Comparison of ENCODE assay signal across 8 cellular contexts in the genomic region with DNA sequence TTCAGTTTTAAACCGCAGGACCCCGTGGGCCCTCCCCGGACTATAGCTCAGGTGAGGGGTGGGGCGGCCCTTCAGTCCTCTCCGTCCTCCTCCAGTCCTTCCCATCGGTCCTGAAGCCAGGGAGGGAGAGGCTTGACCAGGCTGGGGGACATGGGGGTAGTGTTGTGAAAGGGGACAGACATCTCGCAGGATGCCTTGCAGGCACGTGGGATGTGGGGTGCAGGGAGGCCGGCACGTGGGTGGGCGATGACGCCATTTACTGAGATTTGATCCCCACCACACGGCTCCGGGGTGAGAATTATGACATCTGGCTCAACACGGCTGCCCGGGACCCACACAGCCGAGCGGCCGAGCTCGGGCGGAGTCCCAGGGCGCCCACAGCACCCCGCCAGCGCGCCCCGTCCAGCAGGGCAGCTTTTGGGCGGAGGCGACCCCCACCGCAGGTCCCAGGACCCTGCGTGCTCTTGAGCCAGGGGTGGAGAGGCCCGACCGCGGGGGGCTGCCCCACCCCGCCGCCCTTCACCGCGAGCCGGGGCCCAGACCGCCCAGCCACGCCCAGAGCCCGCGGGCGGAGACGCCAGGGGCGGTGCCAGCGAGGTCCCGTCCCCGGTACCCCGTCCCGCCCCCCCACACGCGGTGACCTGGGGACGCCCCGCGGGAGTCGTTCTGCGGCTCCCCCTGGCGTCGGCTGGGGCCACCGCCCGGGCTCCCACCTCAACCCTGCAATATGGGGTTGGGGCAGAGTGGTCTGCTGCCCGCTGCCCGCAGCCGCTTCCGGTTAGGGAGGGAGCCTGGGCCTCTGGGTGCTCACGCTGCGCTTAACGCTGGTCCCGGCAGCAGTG. TPM values are rescaled to one million over a fixed set of nuclear protein-coding genes. Genes with fewer than 3 reads are reported as not detected.
DNase-seq lines count a peak whose midpoint lies in the region; ATAC-seq, FAIRE-seq and TF ChIP-seq lines count a peak whose summit lies in the region.

No MANE protein-coding gene starts in this region.

- H3K9me3 Mint-ChIP-seq in type B pancreatic cell, result no peaks in the 10 kb centered on the region

- peak; percentile 60 for ATAC-seq in GM21515 (IDR thresholded peaks at IDR 0.05; ENCODE audit: unreplicated experiment)

- TF ChIP-seq EP300 in ovary (IDR thresholded peaks at IDR 0.05), result no peak

- H3K27ac ChIP-seq in ovary, result no peak overlapping the region

- intact Hi-C loops in ovary (cut with DNase I), result no loop called here

- H3K36me3 Mint-ChIP-seq in type B pancreatic cell, result no peaks in the 10 kb centered on the region

- no peak overlapping the region for H3K4me3 Mint-ChIP-seq in type B pancreatic cell

- TF ChIP-seq POLR2A in ovary (IDR thresholded peaks at IDR 0.05), result no peak

- H3K9me3 ChIP-seq in ovary, result no peaks in the 10 kb centered on the region

- WGBS in ovary, 3 donors, result 6 to 17% (median 10%) methylated on average over 22 to 69 of the region's 69 CpGs

- CTCF ChIA-PET in BJ (lab: Yijun Ruan, JAX), result interaction anchor here (1.0 to 1.8 kb wide), 3 partner anchors 14 to 98 kb away, joined by 3 to 12 read pairs (median 3); no protein-coding TSS in a partner anchor

- DNase-seq in BJ (ENCODE audit: low read depth) (no peak), NCI-H2171 (lab: John Stamatoyannopoulos, UW) (peak; percentile 78), activated T-cell treated with anti-CD3 and anti-CD28 coated beads for 1 hour (ENCODE audit: low read depth) (peak; percentile 69), fibroblast of gingiva (ENCODE audit: low read depth) (peak; percentile 50), ovary (peak in 4 of 5 donors; percentile 59 to 71 (median 64)), type B pancreatic cell (ENCODE audit: extremely low spot score, unreplicated experiment) (no peak), RCC 7860 (ENCODE audit: low spot score) (no peak)

- POLR2A ChIA-PET in BJ (lab: Charles Lee), result no interaction called here

- no peak for FAIRE-seq in RCC 7860 (lab: Jason Lieb, UNC)

- H3K36me3 ChIP-seq in BJ (ENCODE audit: control insufficient read depth, insufficient read depth, low read length) (no peaks in the 10 kb centered on the region), ovary (no peaks in the 10 kb centered on the region)

- H3K27me3 Mint-ChIP-seq in type B pancreatic cell, result peaks cover 5% of the 10 kb centered on the region

- H3K4me1 Mint-ChIP-seq in type B pancreatic cell (ENCODE audit: unreplicated experiment), result peaks cover under 1% of the 10 kb centered on the region

- H3K27me3 ChIP-seq in BJ (ENCODE audit: control insufficient read depth, insufficient read depth, low read length) (no peaks in the 10 kb centered on the region; the same call in 1 of the 2 replicates), ovary (no peaks in the 10 kb centered on the region)

- H3K4me1 ChIP-seq in ovary (ENCODE audit: insufficient read depth), result peaks cover 10% of the 10 kb centered on the region

- peak; percentile 58 for TF ChIP-seq CTCF in BJ (IDR thresholded peaks at IDR 0.05; ENCODE audit: insufficient read depth, low read depth, low read length)
- peak in 1 of 3 donors; percentile 25 for TF ChIP-seq CTCF in ovary (IDR thresholded peaks at IDR 0.05)
- peak; percentile 65 for TF ChIP-seq CTCF in type B pancreatic cell (conservative IDR thresholded peaks at IDR 0.05)

- peak overlapping the region; percentile 42 for H3K4me3 ChIP-seq in BJ (ENCODE audit: low read depth, low read length)
- H3K4me3 ChIP-seq in ovary, result peak overlapping the region; percentile 39

- no peak overlapping the region for H3K27ac Mint-ChIP-seq in type B pancreatic cell

RNA-seq across cellular contexts. Expression of a gene that starts 3.3 kb away (rescaled TPM):
- not detected in 2 replicates for polyA plus RNA-seq in BJ (2011; rRNA removed)
- not detected in 2 replicates for polyA minus RNA-seq in BJ (2011; rRNA and poly(A)+ RNA removed)
- 1 to 10 TPM in 3 of 7 donors, under 1 TPM in 2, not detected in 2; 0.33 to 1.2 (median 1.1) TPM for total RNA-seq in ovary
- under 1 TPM in 1 of 2 donors, not detected in 1; 0.62 TPM for polyA plus RNA-seq in ovary
- total RNA-seq in type B pancreatic cell (ENCODE audit: low replicate concordance), result 4.0 and 4.1 TPM in 2 replicates

RNA-seq across cellular contexts. Expression of a gene that starts 7.3 kb away (rescaled TPM):
- polyA plus RNA-seq in BJ (2011; rRNA removed) (not detected in 2 replicates), ovary (not detected)
- polyA minus RNA-seq in BJ (2011; rRNA and poly(A)+ RNA removed), result not detected in 2 replicates
- total RNA-seq in ovary (under 1 TPM in 1 of 7 donors, not detected in 6; 0.47 TPM), type B pancreatic cell (ENCODE audit: low replicate concordance) (not detected in 2 replicates)

RNA-seq across cellular contexts. Expression of a gene that starts 32.0 kb away (rescaled TPM):
- polyA plus RNA-seq in BJ (2011; rRNA removed), result 16.7 and 28.2 TPM in 2 replicates
- 22.9 and 28.3 TPM in 2 replicates for polyA minus RNA-seq in BJ (2011; rRNA and poly(A)+ RNA removed)
- 100 to 1,000 TPM in 1 of 7 donors, 10 to 100 TPM in 4, 1 to 10 TPM in 2; 7.1 to 258 (median 28.1) TPM for total RNA-seq in ovary
- polyA plus RNA-seq in ovary, result 10 to 100 TPM; 18.7 to 27.4 TPM
- total RNA-seq in type B pancreatic cell (ENCODE audit: low replicate concordance), result 21.5 and 28.5 TPM in 2 replicates

RNA-seq across cellular contexts. Expression of a gene that starts 33.9 kb away (rescaled TPM):
- polyA plus RNA-seq in BJ (2011; rRNA removed) (41.4 and 66.5 TPM in 2 replicates), ovary (10 to 100 TPM; 50.0 to 54.1 TPM)
- 80.0 and 110 TPM in 2 replicates for polyA minus RNA-seq in BJ (2011; rRNA and poly(A)+ RNA removed)
- total RNA-seq in ovary (100 to 1,000 TPM in 2 of 7 donors, 10 to 100 TPM in 5; 55.7 to 103 (median 82.5) TPM), type B pancreatic cell (ENCODE audit: low replicate concordance) (83.6 and 88.6 TPM in 2 replicates)

Comparison
In these comparisons a context has a peak if more than half of its experiments do, and no peak if none do; other contexts are left out.
1. DNase-seq: peak in NCI-H2171 (single experiment), activated T-cell treated with anti-CD3 and anti-CD28 coated beads for 1 hour (single experiment), fibroblast of gingiva (single experiment) and ovary (4 of 5); none in BJ (single experiment), type B pancreatic cell (single experiment) and RCC 7860 (single experiment).